ENCODE assay signal across 1 cellular context in the genomic region with DNA sequence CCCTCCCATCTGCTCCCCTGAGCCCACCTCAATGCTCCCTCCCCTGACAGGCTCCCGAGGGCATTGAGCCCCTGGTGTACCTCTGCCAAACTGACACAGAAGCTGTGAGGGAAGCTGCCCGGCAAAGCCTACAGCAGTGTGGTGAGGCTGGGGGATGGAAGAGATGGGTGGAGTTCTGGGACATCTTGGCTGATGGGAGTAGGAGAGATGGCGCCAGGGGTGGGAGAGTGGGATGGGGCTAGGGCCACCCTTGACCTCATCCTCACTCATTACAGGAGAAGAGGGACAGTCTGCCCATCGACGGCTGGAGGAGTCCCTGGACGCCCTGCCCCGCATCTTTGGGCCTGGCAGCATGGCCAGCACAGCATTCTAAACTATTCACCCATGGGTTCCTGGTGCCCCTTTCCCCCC.
TF ChIP-seq lines count a peak whose summit lies in the region.

No MANE protein-coding gene starts in this region.

TF ChIP-seq in HepG2, 621 proteins besides CTCF, POLR2A, EP300 and RAD21:
- TF ChIP-seq SATB2 (CRISPR knock-in tag; IDR thresholded peaks at IDR 0.05), result no peak
- TF ChIP-seq, protein P1, sequence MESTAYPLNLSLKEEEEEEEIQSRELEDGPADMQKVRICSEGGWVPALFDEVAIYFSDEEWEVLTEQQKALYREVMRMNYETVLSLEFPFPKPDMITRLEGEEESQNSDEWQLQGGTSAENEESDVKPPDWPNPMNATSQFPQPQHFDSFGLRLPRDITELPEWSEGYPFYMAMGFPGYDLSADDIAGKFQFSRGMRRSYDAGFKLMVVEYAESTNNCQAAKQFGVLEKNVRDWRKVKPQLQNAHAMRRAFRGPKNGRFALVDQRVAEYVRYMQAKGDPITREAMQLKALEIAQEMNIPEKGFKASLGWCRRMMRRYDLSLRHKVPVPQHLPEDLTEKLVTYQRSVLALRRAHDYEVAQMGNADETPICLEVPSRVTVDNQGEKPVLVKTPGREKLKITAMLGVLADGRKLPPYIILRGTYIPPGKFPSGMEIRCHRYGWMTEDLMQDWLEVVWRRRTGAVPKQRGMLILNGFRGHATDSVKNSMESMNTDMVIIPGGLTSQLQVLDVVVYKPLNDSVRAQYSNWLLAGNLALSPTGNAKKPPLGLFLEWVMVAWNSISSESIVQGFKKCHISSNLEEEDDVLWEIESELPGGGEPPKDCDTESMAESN (CRISPR knock-in tag; conservative IDR thresholded peaks at IDR 0.05), result no peak
- no peak for TF ChIP-seq HNRNPK (IDR thresholded peaks at IDR 0.05; ENCODE audit: low read depth, low read length, poor library complexity, severe bottlenecking)
- no peak for TF ChIP-seq XRCC5 (optimal IDR thresholded peaks at IDR 0.05; ENCODE audit: low read length)
- no peak for TF ChIP-seq ZNF776 (CRISPR knock-in tag; IDR thresholded peaks at IDR 0.05)
- TF ChIP-seq, protein P2, sequence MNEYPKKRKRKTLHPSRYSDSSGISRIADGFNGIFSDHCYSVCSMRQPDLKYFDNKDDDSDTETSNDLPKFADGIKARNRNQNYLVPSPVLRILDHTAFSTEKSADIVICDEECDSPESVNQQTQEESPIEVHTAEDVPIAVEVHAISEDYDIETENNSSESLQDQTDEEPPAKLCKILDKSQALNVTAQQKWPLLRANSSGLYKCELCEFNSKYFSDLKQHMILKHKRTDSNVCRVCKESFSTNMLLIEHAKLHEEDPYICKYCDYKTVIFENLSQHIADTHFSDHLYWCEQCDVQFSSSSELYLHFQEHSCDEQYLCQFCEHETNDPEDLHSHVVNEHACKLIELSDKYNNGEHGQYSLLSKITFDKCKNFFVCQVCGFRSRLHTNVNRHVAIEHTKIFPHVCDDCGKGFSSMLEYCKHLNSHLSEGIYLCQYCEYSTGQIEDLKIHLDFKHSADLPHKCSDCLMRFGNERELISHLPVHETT (CRISPR knock-in tag; conservative IDR thresholded peaks at IDR 0.05), result no peak
- TF ChIP-seq, protein P3, sequence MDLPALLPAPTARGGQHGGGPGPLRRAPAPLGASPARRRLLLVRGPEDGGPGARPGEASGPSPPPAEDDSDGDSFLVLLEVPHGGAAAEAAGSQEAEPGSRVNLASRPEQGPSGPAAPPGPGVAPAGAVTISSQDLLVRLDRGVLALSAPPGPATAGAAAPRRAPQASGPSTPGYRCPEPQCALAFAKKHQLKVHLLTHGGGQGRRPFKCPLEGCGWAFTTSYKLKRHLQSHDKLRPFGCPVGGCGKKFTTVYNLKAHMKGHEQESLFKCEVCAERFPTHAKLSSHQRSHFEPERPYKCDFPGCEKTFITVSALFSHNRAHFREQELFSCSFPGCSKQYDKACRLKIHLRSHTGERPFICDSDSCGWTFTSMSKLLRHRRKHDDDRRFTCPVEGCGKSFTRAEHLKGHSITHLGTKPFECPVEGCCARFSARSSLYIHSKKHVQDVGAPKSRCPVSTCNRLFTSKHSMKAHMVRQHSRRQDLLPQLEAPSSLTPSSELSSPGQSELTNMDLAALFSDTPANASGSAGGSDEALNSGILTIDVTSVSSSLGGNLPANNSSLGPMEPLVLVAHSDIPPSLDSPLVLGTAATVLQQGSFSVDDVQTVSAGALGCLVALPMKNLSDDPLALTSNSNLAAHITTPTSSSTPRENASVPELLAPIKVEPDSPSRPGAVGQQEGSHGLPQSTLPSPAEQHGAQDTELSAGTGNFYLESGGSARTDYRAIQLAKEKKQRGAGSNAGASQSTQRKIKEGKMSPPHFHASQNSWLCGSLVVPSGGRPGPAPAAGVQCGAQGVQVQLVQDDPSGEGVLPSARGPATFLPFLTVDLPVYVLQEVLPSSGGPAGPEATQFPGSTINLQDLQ (CRISPR knock-in tag; IDR thresholded peaks at IDR 0.05), result no peak
- no peak for TF ChIP-seq TRIM24 (CRISPR knock-in tag; IDR thresholded peaks at IDR 0.05)
- TF ChIP-seq, protein P4, sequence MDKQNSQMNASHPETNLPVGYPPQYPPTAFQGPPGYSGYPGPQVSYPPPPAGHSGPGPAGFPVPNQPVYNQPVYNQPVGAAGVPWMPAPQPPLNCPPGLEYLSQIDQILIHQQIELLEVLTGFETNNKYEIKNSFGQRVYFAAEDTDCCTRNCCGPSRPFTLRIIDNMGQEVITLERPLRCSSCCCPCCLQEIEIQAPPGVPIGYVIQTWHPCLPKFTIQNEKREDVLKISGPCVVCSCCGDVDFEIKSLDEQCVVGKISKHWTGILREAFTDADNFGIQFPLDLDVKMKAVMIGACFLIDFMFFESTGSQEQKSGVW (CRISPR knock-in tag; IDR thresholded peaks at IDR 0.05; ENCODE audit: borderline replicate concordance), result no peak
TF ChIP-seq in HepG2: peak in this region for 0.
